20 cellular contexts compared by ENCODE assay signal in the genomic region with DNA sequence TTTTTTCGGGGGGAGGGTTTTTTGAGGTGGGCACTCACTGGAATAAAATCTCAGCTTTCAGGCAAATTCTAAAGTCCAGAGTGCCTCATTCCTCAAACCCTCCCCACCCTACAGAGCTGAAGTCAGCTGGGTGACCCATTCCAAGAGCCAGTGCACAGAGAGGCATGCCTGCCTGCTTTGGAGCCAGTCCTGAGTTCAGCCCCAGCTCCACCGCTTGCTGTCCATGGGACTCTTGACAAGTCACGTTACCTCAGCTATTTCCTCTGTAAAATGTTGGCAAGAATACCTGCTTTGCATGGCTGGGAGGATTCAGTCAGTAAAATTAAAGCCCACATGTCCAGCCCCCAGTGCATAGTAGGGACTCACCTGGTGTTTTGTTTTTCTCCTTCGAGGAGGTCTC.
"Had no signal": no experiment of that assay in that cellular context is flagged by ENCODE, and none has a peak within 500 bp of the region (broad histone marks: within the 10 kb centered on the region; RNA-seq: fewer than 3 reads in every experiment).

No MANE protein-coding gene starts in this region.

- H3K36me3 ChIP-seq: colonic mucosa, esophagus squamous epithelium, heart right ventricle, lower lobe of right lung, neural progenitor cell, pancreas, spleen, tibial artery, upper lobe of left lung, uterus had no signal

- H3K4me2 ChIP-seq: neural progenitor cell had no signal

- H3K9ac ChIP-seq: neural progenitor cell had no signal

- DNase-seq: colonic mucosa; dermis blood vessel endothelial cell; esophagus squamous epithelium; heart right ventricle; hypothalamus; kidney glomerular epithelial cell; lower lobe of right lung; natural killer cell; nucleus accumbens; pancreas; spleen; stimulated activated CD4-positive, alpha-beta T cell treated with anti-CD3 and anti-CD28 coated beads, Interleukin-15, amount 100 ng/mL, for 24 hours; stimulated activated CD4-positive, alpha-beta T cell treated with anti-CD3 and anti-CD28 coated beads, Interleukin-1b, Interleukin-23, amount 100 ng/mL, for 48 hours; stimulated activated CD4-positive, alpha-beta T cell treated with anti-CD3 and anti-CD28 coated beads, Interleukin-4, amount 100 ng/mL, for 24 hours; tibial artery; upper lobe of left lung; uterus had no signal

- ATAC-seq: lower lobe of right lung; natural killer cell; pancreas; sciatic nerve; stimulated activated memory B cell treated with anti-CD40 and anti-IgM and Interleukin-4, amounts not matched to agents 10 μg/mL and 1 μg/mL and 100 μg/mL, for 72 hours had no signal

- H3K4me1 ChIP-seq: colonic mucosa, lower lobe of right lung, neural progenitor cell, pancreas had no signal

- H3K27ac ChIP-seq: colonic mucosa, esophagus squamous epithelium, heart right ventricle, lower lobe of right lung, neural progenitor cell, pancreas, spleen, tibial artery, upper lobe of left lung had no signal

- H3K9me3 ChIP-seq: colonic mucosa, esophagus squamous epithelium, heart right ventricle, lower lobe of right lung, pancreas, spleen, tibial artery, upper lobe of left lung, uterus had no signal

- H2AFZ ChIP-seq: neural progenitor cell had no signal

- H3K4me3 ChIP-seq: colonic mucosa, esophagus squamous epithelium, heart right ventricle, lower lobe of right lung, neural progenitor cell, pancreas, spleen, tibial artery, upper lobe of left lung, uterus had no signal

- H3K27me3 ChIP-seq: colonic mucosa, esophagus squamous epithelium, neural progenitor cell, pancreas, tibial artery, upper lobe of left lung, uterus had no signal
